1 cellular context compared by ENCODE assay signal in the genomic region with DNA sequence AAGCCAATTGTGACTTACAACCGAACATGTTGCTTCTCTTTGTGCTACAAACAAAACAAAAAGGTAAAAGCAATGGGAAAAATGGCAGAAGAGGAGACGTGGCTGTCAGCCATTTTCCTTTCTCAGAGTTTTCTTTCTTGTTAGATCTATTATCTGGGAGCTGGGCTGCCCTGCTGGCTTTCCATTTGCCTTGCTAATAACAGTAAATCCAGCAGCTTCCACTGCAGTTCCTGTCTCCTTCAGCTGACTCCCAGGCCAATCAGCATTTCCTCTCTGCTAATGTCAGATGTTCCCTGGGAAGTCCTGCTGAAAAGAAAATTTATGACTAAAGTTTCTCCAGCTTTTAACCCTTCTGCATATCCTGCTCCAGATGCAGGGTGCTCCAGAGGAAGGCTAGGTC.
TF ChIP-seq lines count a peak whose summit lies in the region.

No MANE protein-coding gene starts in this region.

TF ChIP-seq in H1, 55 proteins besides CTCF, POLR2A, EP300 and RAD21:
- TF ChIP-seq RFX5 (IDR thresholded peaks at IDR 0.05; ENCODE audit: borderline replicate concordance, low read depth, low read length) = peak; percentile 75; the same call in 1 of the 2 replicates
- peak; percentile 92 for TF ChIP-seq YY1 (IDR thresholded peaks at IDR 0.05; ENCODE audit: low read depth, low read length)
- no peak for TF ChIP-seq BACH1 (IDR thresholded peaks at IDR 0.05; ENCODE audit: low read length)
- TF ChIP-seq POU5F1 (IDR thresholded peaks at IDR 0.05; ENCODE audit: low read depth, low read length) = 0 out of 2 replicates have a peak, but pooled peaks have one; percentile 1
- TF ChIP-seq SIN3A (conservative IDR thresholded peaks at IDR 0.05 in 1 of 2, IDR thresholded peaks at IDR 0.05 in 1 of 2; ENCODE audit: low read depth in 1 of 2, low read length in 2 of 2) = peak in 1 of 2 experiments; percentile 71; a peak in 2 of 4 replicates
